Comparison of ENCODE assay signal across 18 cellular contexts in genomic region chr19:47820410-47820809, GRCh38. TPM values are rescaled to one million over a fixed set of nuclear protein-coding genes. Genes with fewer than 3 reads are reported as not detected.
"Had no signal": no experiment of that assay in that cellular context is flagged by ENCODE, and none has a peak within 500 bp of the region (broad histone marks: within the 10 kb centered on the region; RNA-seq: fewer than 3 reads in every experiment).

No MANE protein-coding gene starts in this region.

- ATAC-seq: heart left ventricle, right cardiac atrium had no signal

- H3K9me3 ChIP-seq: esophagus squamous epithelium, heart left ventricle, left ventricle myocardium inferior, spleen, upper lobe of left lung had no signal

- H3K27ac ChIP-seq: esophagus squamous epithelium, heart left ventricle, left ventricle myocardium inferior, spleen, upper lobe of left lung had no signal

- H3K4me3 ChIP-seq: esophagus squamous epithelium, heart left ventricle, left ventricle myocardium inferior, spleen, upper lobe of left lung had no signal

- H3K27ac Mint-ChIP-seq: activated CD4-positive, alpha-beta memory T cell treated with anti-CD3 and anti-CD28 coated beads, Interleukin-2, amount 10 ng/mL, durations not matched to agents 7 days and 5 days; activated naive CD8-positive, alpha-beta T cell treated with anti-CD3 and anti-CD28 coated beads for 36 hours; progenitor cell of endocrine pancreas had no signal

- H3K36me3 Mint-ChIP-seq: activated naive CD8-positive, alpha-beta T cell treated with anti-CD3 and anti-CD28 coated beads for 36 hours had no signal

- H3K4me1 Mint-ChIP-seq: activated CD4-positive, alpha-beta memory T cell treated with anti-CD3 and anti-CD28 coated beads, Interleukin-2, amount 10 ng/mL, durations not matched to agents 7 days and 5 days; activated naive CD8-positive, alpha-beta T cell treated with anti-CD3 and anti-CD28 coated beads for 36 hours had no signal

- DNase-seq: activated CD4-positive, alpha-beta memory T cell treated with anti-CD3 and anti-CD28 coated beads, Interleukin-2, amount 10 ng/mL, durations not matched to agents 7 days and 5 days; activated gamma-delta T cell treated with Interleukin-2 at 50 U/mL for 16 hours; activated naive CD8-positive, alpha-beta T cell treated with anti-CD3 and anti-CD28 coated beads for 36 hours; activated T-cell treated with anti-CD3 and anti-CD28 coated beads, Interleukin-2, amount 50 U/mL, for 48 hours; esophagus squamous epithelium; foreskin fibroblast; heart left ventricle; left ventricle myocardium inferior; mesenchymal stem cell; right cardiac atrium; spleen; stimulated activated CD4-positive, alpha-beta T cell treated with anti-CD3 and anti-CD28 coated beads, Interleukin-1b, Interleukin-23, amount 100 ng/mL, for 48 hours; stimulated activated naive CD4-positive, alpha-beta T cell treated with Interleukin-2 at 50 U/mL for 16 hours; T-helper 9 cell; upper lobe of left lung had no signal

- H3K4me3 Mint-ChIP-seq: activated CD4-positive, alpha-beta memory T cell treated with anti-CD3 and anti-CD28 coated beads, Interleukin-2, amount 10 ng/mL, durations not matched to agents 7 days and 5 days; activated naive CD8-positive, alpha-beta T cell treated with anti-CD3 and anti-CD28 coated beads for 36 hours had no signal

- H3K9me3 Mint-ChIP-seq: activated CD4-positive, alpha-beta memory T cell treated with anti-CD3 and anti-CD28 coated beads, Interleukin-2, amount 10 ng/mL, durations not matched to agents 7 days and 5 days; activated naive CD8-positive, alpha-beta T cell treated with anti-CD3 and anti-CD28 coated beads for 36 hours had no signal

- H3K4me1 ChIP-seq: esophagus squamous epithelium, heart left ventricle, left ventricle myocardium inferior, spleen, upper lobe of left lung had no signal

- H3K36me3 ChIP-seq: esophagus squamous epithelium, heart left ventricle, left ventricle myocardium inferior, spleen, upper lobe of left lung had no signal

RNA-seq across cellular contexts. Expression of gene CRX, which starts 1.3 kb away (rescaled TPM):
- total RNA-seq: activated CD4-positive, alpha-beta memory T cell treated with anti-CD3 and anti-CD28 coated beads, Interleukin-2, amount 10 ng/mL, durations not matched to agents 7 days and 5 days; activated naive CD8-positive, alpha-beta T cell treated with anti-CD3 and anti-CD28 coated beads for 36 hours; chondrocyte; dermis microvascular lymphatic vessel endothelial cell; esophagus squamous epithelium; heart left ventricle; left ventricle myocardium inferior; progenitor cell of endocrine pancreas; right cardiac atrium; upper lobe of left lung had no signal
- polyA plus RNA-seq: heart left ventricle, right cardiac atrium, spleen had no signal

RNA-seq across cellular contexts. Expression of gene TPRX1, which starts 16.1 kb away (rescaled TPM):
- total RNA-seq: activated CD4-positive, alpha-beta memory T cell treated with anti-CD3 and anti-CD28 coated beads, Interleukin-2, amount 10 ng/mL, durations not matched to agents 7 days and 5 days; activated naive CD8-positive, alpha-beta T cell treated with anti-CD3 and anti-CD28 coated beads for 36 hours; chondrocyte; dermis microvascular lymphatic vessel endothelial cell; esophagus squamous epithelium; heart left ventricle; left ventricle myocardium inferior; progenitor cell of endocrine pancreas; right cardiac atrium; spleen; upper lobe of left lung had no signal
- polyA plus RNA-seq: heart left ventricle, right cardiac atrium, spleen had no signal

RNA-seq across cellular contexts. Expression of gene TPRX2, which starts 38.6 kb away (rescaled TPM):
- total RNA-seq: activated CD4-positive, alpha-beta memory T cell treated with anti-CD3 and anti-CD28 coated beads, Interleukin-2, amount 10 ng/mL, durations not matched to agents 7 days and 5 days; activated naive CD8-positive, alpha-beta T cell treated with anti-CD3 and anti-CD28 coated beads for 36 hours; chondrocyte; dermis microvascular lymphatic vessel endothelial cell; esophagus squamous epithelium; heart left ventricle; left ventricle myocardium inferior; progenitor cell of endocrine pancreas; right cardiac atrium; spleen; upper lobe of left lung had no signal
- polyA plus RNA-seq: heart left ventricle, right cardiac atrium, spleen had no signal
